ENCODE assay signal across 1 cellular context in genomic region chr6:4879724-4880372, GRCh38.
TF ChIP-seq lines count a peak whose summit lies in the region.

No MANE protein-coding gene starts in this region.

TF ChIP-seq in GM12878, 131 proteins besides CTCF, POLR2A, EP300 and RAD21 (continued from another document and continues in another):
- TF ChIP-seq ZNF274 (IDR thresholded peaks at IDR 0.05; ENCODE audit: insufficient read depth, insufficient read length): no peak
- no peak for TF ChIP-seq ZSCAN29 (IDR thresholded peaks at IDR 0.05)
- TF ChIP-seq, protein P1, sequence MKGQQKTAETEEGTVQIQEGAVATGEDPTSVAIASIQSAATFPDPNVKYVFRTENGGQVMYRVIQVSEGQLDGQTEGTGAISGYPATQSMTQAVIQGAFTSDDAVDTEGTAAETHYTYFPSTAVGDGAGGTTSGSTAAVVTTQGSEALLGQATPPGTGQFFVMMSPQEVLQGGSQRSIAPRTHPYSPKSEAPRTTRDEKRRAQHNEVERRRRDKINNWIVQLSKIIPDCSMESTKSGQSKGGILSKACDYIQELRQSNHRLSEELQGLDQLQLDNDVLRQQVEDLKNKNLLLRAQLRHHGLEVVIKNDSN (IDR thresholded peaks at IDR 0.05; ENCODE audit: borderline replicate concordance, extremely low read length, insufficient read depth, low read depth, low read length): no peak
- TF ChIP-seq, protein P2, sequence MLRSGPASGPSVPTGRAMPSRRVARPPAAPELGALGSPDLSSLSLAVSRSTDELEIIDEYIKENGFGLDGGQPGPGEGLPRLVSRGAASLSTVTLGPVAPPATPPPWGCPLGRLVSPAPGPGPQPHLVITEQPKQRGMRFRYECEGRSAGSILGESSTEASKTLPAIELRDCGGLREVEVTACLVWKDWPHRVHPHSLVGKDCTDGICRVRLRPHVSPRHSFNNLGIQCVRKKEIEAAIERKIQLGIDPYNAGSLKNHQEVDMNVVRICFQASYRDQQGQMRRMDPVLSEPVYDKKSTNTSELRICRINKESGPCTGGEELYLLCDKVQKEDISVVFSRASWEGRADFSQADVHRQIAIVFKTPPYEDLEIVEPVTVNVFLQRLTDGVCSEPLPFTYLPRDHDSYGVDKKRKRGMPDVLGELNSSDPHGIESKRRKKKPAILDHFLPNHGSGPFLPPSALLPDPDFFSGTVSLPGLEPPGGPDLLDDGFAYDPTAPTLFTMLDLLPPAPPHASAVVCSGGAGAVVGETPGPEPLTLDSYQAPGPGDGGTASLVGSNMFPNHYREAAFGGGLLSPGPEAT (IDR thresholded peaks at IDR 0.05; ENCODE audit: low read depth): peak; percentile 45; the same call in 1 of the 2 replicates
- TF ChIP-seq, protein P3, sequence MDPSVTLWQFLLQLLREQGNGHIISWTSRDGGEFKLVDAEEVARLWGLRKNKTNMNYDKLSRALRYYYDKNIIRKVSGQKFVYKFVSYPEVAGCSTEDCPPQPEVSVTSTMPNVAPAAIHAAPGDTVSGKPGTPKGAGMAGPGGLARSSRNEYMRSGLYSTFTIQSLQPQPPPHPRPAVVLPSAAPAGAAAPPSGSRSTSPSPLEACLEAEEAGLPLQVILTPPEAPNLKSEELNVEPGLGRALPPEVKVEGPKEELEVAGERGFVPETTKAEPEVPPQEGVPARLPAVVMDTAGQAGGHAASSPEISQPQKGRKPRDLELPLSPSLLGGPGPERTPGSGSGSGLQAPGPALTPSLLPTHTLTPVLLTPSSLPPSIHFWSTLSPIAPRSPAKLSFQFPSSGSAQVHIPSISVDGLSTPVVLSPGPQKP (IDR thresholded peaks at IDR 0.05; ENCODE audit: low read depth, low read length): no peak
- TF ChIP-seq BMI1 (IDR thresholded peaks at IDR 0.05; ENCODE audit: borderline replicate concordance): peak; percentile 60; the same call in 1 of the 2 replicates
- no peak for TF ChIP-seq KDM1A (IDR thresholded peaks at IDR 0.05; ENCODE audit: borderline replicate concordance)
- no peak for TF ChIP-seq SPI1 (IDR thresholded peaks at IDR 0.05; ENCODE audit: borderline replicate concordance, insufficient read depth, low read depth, low read length)
- no peak for TF ChIP-seq CEBPB (IDR thresholded peaks at IDR 0.05; ENCODE audit: borderline replicate concordance in 1 of 2, low read depth in 2 of 2, low read length in 2 of 2)
- TF ChIP-seq IKZF2 (IDR thresholded peaks at IDR 0.05): peak; percentile 85 to 92
- TF ChIP-seq GATAD2B (conservative IDR thresholded peaks at IDR 0.05; ENCODE audit: low read depth): peak; percentile 61; the same call in 1 of the 2 replicates
- no peak for TF ChIP-seq MTA3 (IDR thresholded peaks at IDR 0.05; ENCODE audit: borderline replicate concordance, low read length)
- no peak for TF ChIP-seq RELA (IDR thresholded peaks at IDR 0.05; ENCODE audit: borderline replicate concordance, partially characterized antibody)
- no peak for TF ChIP-seq STAT1 (conservative IDR thresholded peaks at IDR 0.05)
- TF ChIP-seq, protein P4, sequence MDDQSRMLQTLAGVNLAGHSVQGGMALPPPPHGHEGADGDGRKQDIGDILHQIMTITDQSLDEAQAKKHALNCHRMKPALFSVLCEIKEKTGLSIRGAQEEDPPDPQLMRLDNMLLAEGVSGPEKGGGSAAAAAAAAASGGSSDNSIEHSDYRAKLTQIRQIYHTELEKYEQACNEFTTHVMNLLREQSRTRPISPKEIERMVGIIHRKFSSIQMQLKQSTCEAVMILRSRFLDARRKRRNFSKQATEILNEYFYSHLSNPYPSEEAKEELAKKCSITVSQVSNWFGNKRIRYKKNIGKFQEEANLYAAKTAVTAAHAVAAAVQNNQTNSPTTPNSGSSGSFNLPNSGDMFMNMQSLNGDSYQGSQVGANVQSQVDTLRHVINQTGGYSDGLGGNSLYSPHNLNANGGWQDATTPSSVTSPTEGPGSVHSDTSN (IDR thresholded peaks at IDR 0.05; ENCODE audit: insufficient replicate concordance, low read depth, low read length): no peak
- TF ChIP-seq PAX8 (IDR thresholded peaks at IDR 0.05): no peak
- TF ChIP-seq ASH2L (IDR thresholded peaks at IDR 0.05; ENCODE audit: borderline replicate concordance, low read depth): no peak
- TF ChIP-seq HDGF (IDR thresholded peaks at IDR 0.05): no peak
- TF ChIP-seq, protein P5, sequence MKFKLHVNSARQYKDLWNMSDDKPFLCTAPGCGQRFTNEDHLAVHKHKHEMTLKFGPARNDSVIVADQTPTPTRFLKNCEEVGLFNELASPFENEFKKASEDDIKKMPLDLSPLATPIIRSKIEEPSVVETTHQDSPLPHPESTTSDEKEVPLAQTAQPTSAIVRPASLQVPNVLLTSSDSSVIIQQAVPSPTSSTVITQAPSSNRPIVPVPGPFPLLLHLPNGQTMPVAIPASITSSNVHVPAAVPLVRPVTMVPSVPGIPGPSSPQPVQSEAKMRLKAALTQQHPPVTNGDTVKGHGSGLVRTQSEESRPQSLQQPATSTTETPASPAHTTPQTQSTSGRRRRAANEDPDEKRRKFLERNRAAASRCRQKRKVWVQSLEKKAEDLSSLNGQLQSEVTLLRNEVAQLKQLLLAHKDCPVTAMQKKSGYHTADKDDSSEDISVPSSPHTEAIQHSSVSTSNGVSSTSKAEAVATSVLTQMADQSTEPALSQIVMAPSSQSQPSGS (IDR thresholded peaks at IDR 0.05; ENCODE audit: low read length): 0 out of 2 replicates have a peak, but pooled peaks have one; percentile 46
- no peak for TF ChIP-seq LARP7 (IDR thresholded peaks at IDR 0.05)
- no peak for TF ChIP-seq FOS (IDR thresholded peaks at IDR 0.05; ENCODE audit: borderline replicate concordance, extremely low read depth, insufficient read length)
- TF ChIP-seq MTA2 (IDR thresholded peaks at IDR 0.05; ENCODE audit: low read depth): peak; percentile 93
- TF ChIP-seq TBL1XR1 (IDR thresholded peaks at IDR 0.05; ENCODE audit: low read depth, low read length): no peak
- TF ChIP-seq ZNF384 (IDR thresholded peaks at IDR 0.05; ENCODE audit: borderline replicate concordance, low read depth, low read length): peak; percentile 46; the same call in 1 of the 2 replicates
- no peak for TF ChIP-seq NFXL1 (IDR thresholded peaks at IDR 0.05; ENCODE audit: borderline replicate concordance)
- TF ChIP-seq NR2F1 (conservative IDR thresholded peaks at IDR 0.05): peak; percentile 82
- TF ChIP-seq, protein P6, sequence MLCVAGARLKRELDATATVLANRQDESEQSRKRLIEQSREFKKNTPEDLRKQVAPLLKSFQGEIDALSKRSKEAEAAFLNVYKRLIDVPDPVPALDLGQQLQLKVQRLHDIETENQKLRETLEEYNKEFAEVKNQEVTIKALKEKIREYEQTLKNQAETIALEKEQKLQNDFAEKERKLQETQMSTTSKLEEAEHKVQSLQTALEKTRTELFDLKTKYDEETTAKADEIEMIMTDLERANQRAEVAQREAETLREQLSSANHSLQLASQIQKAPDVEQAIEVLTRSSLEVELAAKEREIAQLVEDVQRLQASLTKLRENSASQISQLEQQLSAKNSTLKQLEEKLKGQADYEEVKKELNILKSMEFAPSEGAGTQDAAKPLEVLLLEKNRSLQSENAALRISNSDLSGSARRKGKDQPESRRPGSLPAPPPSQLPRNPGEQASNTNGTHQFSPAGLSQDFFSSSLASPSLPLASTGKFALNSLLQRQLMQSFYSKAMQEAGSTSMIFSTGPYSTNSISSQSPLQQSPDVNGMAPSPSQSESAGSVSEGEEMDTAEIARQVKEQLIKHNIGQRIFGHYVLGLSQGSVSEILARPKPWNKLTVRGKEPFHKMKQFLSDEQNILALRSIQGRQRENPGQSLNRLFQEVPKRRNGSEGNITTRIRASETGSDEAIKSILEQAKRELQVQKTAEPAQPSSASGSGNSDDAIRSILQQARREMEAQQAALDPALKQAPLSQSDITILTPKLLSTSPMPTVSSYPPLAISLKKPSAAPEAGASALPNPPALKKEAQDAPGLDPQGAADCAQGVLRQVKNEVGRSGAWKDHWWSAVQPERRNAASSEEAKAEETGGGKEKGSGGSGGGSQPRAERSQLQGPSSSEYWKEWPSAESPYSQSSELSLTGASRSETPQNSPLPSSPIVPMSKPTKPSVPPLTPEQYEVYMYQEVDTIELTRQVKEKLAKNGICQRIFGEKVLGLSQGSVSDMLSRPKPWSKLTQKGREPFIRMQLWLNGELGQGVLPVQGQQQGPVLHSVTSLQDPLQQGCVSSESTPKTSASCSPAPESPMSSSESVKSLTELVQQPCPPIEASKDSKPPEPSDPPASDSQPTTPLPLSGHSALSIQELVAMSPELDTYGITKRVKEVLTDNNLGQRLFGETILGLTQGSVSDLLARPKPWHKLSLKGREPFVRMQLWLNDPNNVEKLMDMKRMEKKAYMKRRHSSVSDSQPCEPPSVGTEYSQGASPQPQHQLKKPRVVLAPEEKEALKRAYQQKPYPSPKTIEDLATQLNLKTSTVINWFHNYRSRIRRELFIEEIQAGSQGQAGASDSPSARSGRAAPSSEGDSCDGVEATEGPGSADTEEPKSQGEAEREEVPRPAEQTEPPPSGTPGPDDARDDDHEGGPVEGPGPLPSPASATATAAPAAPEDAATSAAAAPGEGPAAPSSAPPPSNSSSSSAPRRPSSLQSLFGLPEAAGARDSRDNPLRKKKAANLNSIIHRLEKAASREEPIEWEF (IDR thresholded peaks at IDR 0.05; ENCODE audit: insufficient replicate concordance, low read depth, low read length): no peak
- no peak for TF ChIP-seq PML (IDR thresholded peaks at IDR 0.05; ENCODE audit: low read length)
- no peak for TF ChIP-seq SUZ12 (IDR thresholded peaks at IDR 0.05; ENCODE audit: unreplicated experiment)
- no peak for TF ChIP-seq HCFC1 (IDR thresholded peaks at IDR 0.05; ENCODE audit: low read length)
- TF ChIP-seq ZZZ3 (IDR thresholded peaks at IDR 0.05; ENCODE audit: control insufficient read depth, insufficient read length, low read depth): no peak
- no peak for TF ChIP-seq TAF1 (IDR thresholded peaks at IDR 0.05; ENCODE audit: borderline replicate concordance, low read depth, low read length)
- no peak for TF ChIP-seq BCL3 (IDR thresholded peaks at IDR 0.05; ENCODE audit: borderline replicate concordance, insufficient read depth, low read depth, low read length, poor library complexity, severe bottlenecking)
- no peak; the same call in 2 of the 3 replicates for TF ChIP-seq POU2F2 (IDR thresholded peaks at IDR 0.05; ENCODE audit: borderline replicate concordance, low read depth, low read length)
- TF ChIP-seq TCF7 (IDR thresholded peaks at IDR 0.05; ENCODE audit: borderline replicate concordance): no peak
- no peak for TF ChIP-seq CHD2 (IDR thresholded peaks at IDR 0.05; ENCODE audit: borderline replicate concordance, low read depth, low read length)
- TF ChIP-seq ATF7 (IDR thresholded peaks at IDR 0.05; ENCODE audit: low read depth): peak; percentile 57; the same call in 1 of the 2 replicates
- TF ChIP-seq BCL11A (IDR thresholded peaks at IDR 0.05; ENCODE audit: low read depth, low read length): peak; percentile 46; the same call in 1 of the 2 replicates
- no peak for TF ChIP-seq ZNF24 (IDR thresholded peaks at IDR 0.05)
- TF ChIP-seq CBX5 (IDR thresholded peaks at IDR 0.05; ENCODE audit: low read depth): no peak
- TF ChIP-seq PKNOX1 (IDR thresholded peaks at IDR 0.05): no peak
- TF ChIP-seq DPF2 (IDR thresholded peaks at IDR 0.05): peak; percentile 92
- no peak for TF ChIP-seq RBBP5 (conservative IDR thresholded peaks at IDR 0.05)
- no peak for TF ChIP-seq BACH1 (IDR thresholded peaks at IDR 0.05; ENCODE audit: borderline replicate concordance)
- no peak for TF ChIP-seq ZNF207 (IDR thresholded peaks at IDR 0.05; ENCODE audit: borderline replicate concordance)
- TF ChIP-seq BHLHE40 (IDR thresholded peaks at IDR 0.05; ENCODE audit: borderline replicate concordance in 1 of 2, low read depth in 2 of 2, low read length in 1 of 2): peak in 1 of 2 experiments; percentile 79; a peak in 2 of 4 replicates
- TF ChIP-seq HDAC6 (IDR thresholded peaks at IDR 0.05; ENCODE audit: unreplicated experiment): no peak
- TF ChIP-seq TARDBP (IDR thresholded peaks at IDR 0.05; ENCODE audit: borderline replicate concordance): no peak
- no peak for TF ChIP-seq KAT2A (conservative IDR thresholded peaks at IDR 0.05; ENCODE audit: control insufficient read depth, low read depth, low read length)
- peak; percentile 87; the same call in 1 of the 2 replicates for TF ChIP-seq TCF12 (IDR thresholded peaks at IDR 0.05; ENCODE audit: low read depth, low read length)
- peak; percentile 45 for TF ChIP-seq MEF2B (IDR thresholded peaks at IDR 0.05; ENCODE audit: partially characterized antibody, poor library complexity, severe bottlenecking)
- TF ChIP-seq SKIL (IDR thresholded peaks at IDR 0.05; ENCODE audit: low read depth, poor library complexity, severe bottlenecking): peak; percentile 88
- TF ChIP-seq NR2C1 (IDR thresholded peaks at IDR 0.05): no peak
